18 cellular contexts compared by ENCODE assay signal in the genomic region with DNA sequence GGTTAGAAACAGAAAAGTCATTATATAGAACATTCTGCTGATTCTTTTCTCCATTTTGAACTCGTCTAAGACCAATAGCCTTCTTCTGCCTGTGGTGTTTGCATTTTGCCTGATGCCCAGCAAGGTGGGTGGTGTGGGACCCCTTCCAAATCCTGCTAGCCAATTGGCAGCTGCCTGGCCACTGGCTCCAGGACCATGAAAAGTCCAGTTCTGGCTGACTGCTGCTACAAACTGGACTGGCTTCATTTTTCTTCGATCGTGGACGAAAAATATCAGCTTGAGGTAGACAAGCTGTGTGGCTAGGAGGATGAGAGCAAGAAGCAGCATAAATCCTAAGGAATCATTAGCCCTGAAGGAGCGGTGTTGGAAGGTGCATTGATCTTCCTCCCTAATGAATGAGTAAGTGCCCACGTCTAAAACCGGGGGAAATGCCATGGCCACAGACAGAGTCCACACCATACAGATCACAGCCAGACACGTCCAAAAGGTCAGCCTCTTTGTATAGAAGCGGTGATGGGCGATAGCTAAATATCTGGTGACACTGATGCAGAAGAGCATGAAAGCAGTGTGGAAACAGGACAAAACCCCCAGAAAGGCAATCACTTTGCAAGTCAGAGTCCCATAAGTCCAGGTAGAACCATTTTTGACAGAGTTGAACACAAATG. TPM values are rescaled to one million over a fixed set of nuclear protein-coding genes. Genes with fewer than 3 reads are reported as not detected.
"Had no signal": no experiment of that assay in that cellular context is flagged by ENCODE, and none has a peak within 500 bp of the region (broad histone marks: within the 10 kb centered on the region; RNA-seq: fewer than 3 reads in every experiment).

No MANE protein-coding gene starts in this region.

- H3K27ac ChIP-seq: brain microvascular endothelial cell, gastrocnemius medialis, testis had no signal

- ATAC-seq: activated naive CD4-positive, alpha-beta T cell treated with anti-CD3 and anti-CD28 coated beads, Interleukin-2, amount 50 U/mL, for 72 hours; activated T-cell treated with anti-CD3 and anti-CD28 coated beads, Interleukin-2, amount 50 U/mL, for 72 hours; gastrocnemius medialis; left lobe of liver; sciatic nerve; stimulated activated naive CD8-positive, alpha-beta T cell treated with anti-CD3 and anti-CD28 coated beads, Interleukin-15, amount 100 ng/mL, for 72 hours had no signal

- H3K27me3 ChIP-seq: brain microvascular endothelial cell, testis had no signal

- H3K36me3 ChIP-seq: brain microvascular endothelial cell, gastrocnemius medialis had no signal

- DNase-seq: activated B cell treated with CpG ODN at 0.5 μM for 24 hours; activated CD4-positive, alpha-beta T cell treated with anti-CD3 and anti-CD28 coated beads, Interleukin-2, amount 10 ng/mL, durations not matched to agents 24 days and 14 days; activated CD8-positive, alpha-beta memory T cell treated with anti-CD3 and anti-CD28 coated beads, Interleukin-2, amount 50 U/mL, for 48 hours; activated gamma-delta T cell; activated T-cell treated with anti-CD3 and anti-CD28 coated beads, Interleukin-2, amount 50 U/mL, for 72 hours; amniotic stem cell; brain microvascular endothelial cell; erythroblast; gastrocnemius medialis; islet precursor cell; naive B cell; stimulated activated naive CD8-positive, alpha-beta T cell treated with anti-CD3 and anti-CD28 coated beads, Interleukin-15, amount 100 ng/mL, for 72 hours; T-helper 2 cell; testis had no signal

- H3K4me3 ChIP-seq: gastrocnemius medialis, testis had no signal

- H3K9me3 ChIP-seq: gastrocnemius medialis, testis had no signal

RNA-seq across cellular contexts. Expression of gene GPR85, which starts 2.7 kb away (rescaled TPM):
- total RNA-seq: activated B cell treated with CpG ODN at 0.5 μM for 24 hours; activated CD4-positive, alpha-beta T cell treated with anti-CD3 and anti-CD28 coated beads, Interleukin-2, amount 10 ng/mL, durations not matched to agents 24 days and 14 days; activated T-cell treated with anti-CD3 and anti-CD28 coated beads, Interleukin-2, amount 50 U/mL, for 72 hours; osteocyte had no signal
